Comparison of ENCODE assay signal across 1 cellular context in the genomic region with DNA sequence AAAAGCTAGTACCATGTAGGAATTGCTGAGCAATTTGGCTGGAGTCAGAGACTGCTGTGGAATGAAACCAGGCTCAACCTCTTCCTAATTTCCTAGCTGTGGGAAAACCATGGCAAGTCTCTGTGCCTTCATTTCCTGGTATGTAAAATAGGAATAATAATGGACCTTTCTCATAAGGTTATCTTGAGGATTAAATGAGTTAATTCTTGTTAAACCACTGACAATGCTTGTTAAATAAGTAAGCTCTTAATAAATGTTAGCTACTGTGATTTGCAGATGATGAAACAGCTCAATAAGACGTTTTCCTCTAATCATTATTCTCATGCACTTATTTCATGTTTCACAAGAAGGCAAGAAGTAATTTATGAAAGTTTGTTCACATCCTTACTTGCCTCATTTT.
TF ChIP-seq lines count a peak whose summit lies in the region.

No MANE protein-coding gene starts in this region.

TF ChIP-seq in SK-N-SH, 30 proteins besides CTCF, POLR2A, EP300 and RAD21 (continued from another document):
- TF ChIP-seq, protein P1, sequence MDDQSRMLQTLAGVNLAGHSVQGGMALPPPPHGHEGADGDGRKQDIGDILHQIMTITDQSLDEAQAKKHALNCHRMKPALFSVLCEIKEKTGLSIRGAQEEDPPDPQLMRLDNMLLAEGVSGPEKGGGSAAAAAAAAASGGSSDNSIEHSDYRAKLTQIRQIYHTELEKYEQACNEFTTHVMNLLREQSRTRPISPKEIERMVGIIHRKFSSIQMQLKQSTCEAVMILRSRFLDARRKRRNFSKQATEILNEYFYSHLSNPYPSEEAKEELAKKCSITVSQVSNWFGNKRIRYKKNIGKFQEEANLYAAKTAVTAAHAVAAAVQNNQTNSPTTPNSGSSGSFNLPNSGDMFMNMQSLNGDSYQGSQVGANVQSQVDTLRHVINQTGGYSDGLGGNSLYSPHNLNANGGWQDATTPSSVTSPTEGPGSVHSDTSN (IDR thresholded peaks at IDR 0.05): no peak
- TF ChIP-seq, protein P2, sequence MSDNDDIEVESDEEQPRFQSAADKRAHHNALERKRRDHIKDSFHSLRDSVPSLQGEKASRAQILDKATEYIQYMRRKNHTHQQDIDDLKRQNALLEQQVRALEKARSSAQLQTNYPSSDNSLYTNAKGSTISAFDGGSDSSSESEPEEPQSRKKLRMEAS (IDR thresholded peaks at IDR 0.05; ENCODE audit: low read depth): no peak
- TF ChIP-seq ELF1 (IDR thresholded peaks at IDR 0.05): no peak
